8 cellular contexts compared by ENCODE assay signal in genomic region chr10:97069576-97070362, GRCh38.
A peak's percentile ranks its signal among the peaks of the same experiment; 100 is the strongest.
DNase-seq lines count a peak whose midpoint lies in the region; ATAC-seq and TF ChIP-seq lines count a peak whose summit lies in the region.

No MANE protein-coding gene starts in this region.

- DNase-seq in Calu3 (peak; percentile 14), HT1080 (ENCODE audit: low read depth) (peak; percentile 59), T1000 (lab: John Stamatoyannopoulos, UW) (peak; percentile 17), fibroblast of mammary gland (ENCODE audit: low read depth) (peak; percentile 49), activated gamma-delta T cell (lab: John Stamatoyannopoulos, UW) (no peak), ecto neural progenitor cell (ENCODE audit: low spot score) (no peak)

- intact Hi-C loops in Calu3 (cut with micrococcal nuclease; ENCODE audit: unreplicated experiment) = loop anchor here (5.0 kb wide), 1 partner anchor 48 kb away; no protein-coding TSS in a partner anchor

- H3K27me3 Mint-ChIP-seq in Calu3 (ENCODE audit: unreplicated experiment) = peaks cover 59% of the 10 kb centered on the region

- CTCF ChIA-PET in Calu3 (lab: Charles Lee) = no interaction called here

- peaks cover 3% of the 10 kb centered on the region for H3K9me3 Mint-ChIP-seq in Calu3 (ENCODE audit: low read depth, unreplicated experiment)

- no peak overlapping the region for H3K4me3 ChIP-seq in fibroblast of mammary gland (ENCODE audit: control insufficient read depth, low read depth, low read length)

- BruUV-seq in Calu3 (replicated peaks; lab: Mats Ljungman, UMichigan) = no TSS peak

- H3K36me3 Mint-ChIP-seq in Calu3 (ENCODE audit: insufficient read depth, unreplicated experiment) = no peaks in the 10 kb centered on the region

- peaks cover 9% of the 10 kb centered on the region for H3K4me1 Mint-ChIP-seq in Calu3 (ENCODE audit: low read depth, unreplicated experiment)

- H3K27ac Mint-ChIP-seq in Calu3 (ENCODE audit: unreplicated experiment) = peak overlapping the region; percentile 69

- TF ChIP-seq CTCF in Calu3 (IDR thresholded peaks at IDR 0.05; ENCODE audit: unreplicated experiment) (no peak), fibroblast of mammary gland (conservative IDR thresholded peaks at IDR 0.05; ENCODE audit: control insufficient read depth, insufficient read depth, low read depth, low read length) (no peak)

- no peak overlapping the region for H3K4me3 Mint-ChIP-seq in Calu3 (ENCODE audit: low read depth, unreplicated experiment)

- ATAC-seq in HG02973 (IDR thresholded peaks at IDR 0.05; ENCODE audit: unreplicated experiment) (no peak), HG03135 (IDR thresholded peaks at IDR 0.05; ENCODE audit: unreplicated experiment) (no peak)

Comparison
In these comparisons a context has a peak if more than half of its experiments do, and no peak if none do; other contexts are left out.
1. DNase-seq: peak in Calu3 (single experiment), HT1080 (single experiment), T1000 (single experiment) and fibroblast of mammary gland (single experiment); none in activated gamma-delta T cell (single experiment) and ecto neural progenitor cell (single experiment).